In the genomic region with DNA sequence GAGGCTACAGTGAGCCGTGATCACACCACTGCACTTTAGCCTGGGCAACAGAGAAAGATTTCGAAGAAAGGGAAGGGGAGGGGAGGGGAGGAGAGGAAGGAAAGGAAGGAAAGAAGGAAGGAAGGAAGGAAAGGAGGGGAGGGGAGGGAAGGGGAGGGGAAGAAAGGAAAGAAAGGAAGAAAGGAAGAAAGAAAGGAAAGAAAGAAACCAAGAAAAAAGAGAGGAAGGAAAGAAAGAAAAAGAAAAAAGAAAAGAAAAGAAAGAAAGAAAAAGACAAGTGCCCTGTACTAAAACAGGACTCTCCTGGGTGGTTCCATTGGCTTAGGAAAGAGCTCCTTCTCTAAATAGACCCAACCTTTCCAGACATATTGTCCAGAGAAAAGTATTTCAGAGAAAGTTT, we compare ENCODE assay signal across 35 cellular contexts.
"Had no signal": no experiment of that assay in that cellular context is flagged by ENCODE, and none has a peak within 500 bp of the region (broad histone marks: within the 10 kb centered on the region; RNA-seq: fewer than 3 reads in every experiment).

No MANE protein-coding gene starts in this region.

- H3K9me3 Mint-ChIP-seq: activated CD4-positive, alpha-beta T cell treated with anti-CD3 and anti-CD28 coated beads, Interleukin-2, amount 10 ng/mL, durations not matched to agents 7 days and 5 days; activated CD8-positive, alpha-beta T cell treated with anti-CD3 and anti-CD28 coated beads for 36 hours; activated naive CD4-positive, alpha-beta T cell treated with anti-CD3 and anti-CD28 coated beads, Interleukin-2, amount 10 ng/mL, durations not matched to agents 7 days and 5 days; activated naive CD4-positive, alpha-beta T cell treated with anti-CD3 and anti-CD28 coated beads, Interleukin-2, amount 50 U/mL, for 24 hours; activated naive CD8-positive, alpha-beta T cell treated with anti-CD3 and anti-CD28 coated beads, Interleukin-2, amount 10 ng/mL, durations not matched to agents 7 days and 5 days; activated naive CD8-positive, alpha-beta T cell treated with anti-CD3 and anti-CD28 coated beads, Interleukin-2, amount 50 U/mL, for 24 hours; activated T-cell treated with anti-CD3 and anti-CD28 coated beads, Interleukin-2, amount 50 U/mL, for 4 hours; activated T-cell treated with anti-CD3 and anti-CD28 coated beads, Interleukin-2, amount 50 U/mL, for 72 hours; activated T-helper 1 cell treated with anti-CD3 and anti-CD28 coated beads, Interleukin-12 subunit alpha, Interleukin-12 subunit beta, Interleukin-2, Interleukin-4 antibody, amounts not matched to agents 30 ng/mL and 10 ng/mL and 1 ng/mL, durations not matched to agents 14 hours and 24 hours and 36 hours; activated T-helper 2 cell treated with anti-CD3 and anti-CD28 coated beads, Interferon-gamma antibody, Interleukin-2, Interleukin-4, amounts not matched to agents 10 μg/mL and 5 μg/mL and 100 μg/mL, durations not matched to agents 14 hours and 24 hours and 36 hours; T-helper 1 cell treated with Interleukin-12 subunit alpha and Interleukin-12 subunit beta and Interleukin-4 antibody, amounts not matched to agents 30 μg/mL and 1 μg/mL, for 36 hours; T-helper 2 cell treated with Interferon-gamma antibody and Interleukin-4, amounts not matched to agents 5 μg/mL and 100 μg/mL, for 36 hours had no signal

- H3K27me3 ChIP-seq: ascending aorta, cardiac muscle cell had no signal

- H3K36me3 ChIP-seq: ascending aorta, cardiac muscle cell had no signal

- H3K4me3 ChIP-seq: ascending aorta, cardiac muscle cell had no signal

- H3K27ac ChIP-seq: ascending aorta, cardiac muscle cell, VCaP had no signal

- H3K27ac Mint-ChIP-seq: activated CD4-positive, alpha-beta T cell treated with anti-CD3 and anti-CD28 coated beads for 36 hours; activated CD4-positive, alpha-beta T cell treated with anti-CD3 and anti-CD28 coated beads, Interleukin-2, amount 10 ng/mL, durations not matched to agents 7 days and 5 days; activated CD8-positive, alpha-beta T cell treated with anti-CD3 and anti-CD28 coated beads for 36 hours; activated naive CD4-positive, alpha-beta T cell treated with anti-CD3 and anti-CD28 coated beads, Interleukin-2, amount 10 ng/mL, durations not matched to agents 7 days and 5 days; activated naive CD4-positive, alpha-beta T cell treated with anti-CD3 and anti-CD28 coated beads, Interleukin-2, amount 50 U/mL, for 24 hours; activated naive CD8-positive, alpha-beta T cell; activated naive CD8-positive, alpha-beta T cell treated with anti-CD3 and anti-CD28 coated beads, Interleukin-2, amount 10 ng/mL, durations not matched to agents 7 days and 5 days; activated naive CD8-positive, alpha-beta T cell treated with anti-CD3 and anti-CD28 coated beads, Interleukin-2, amount 50 U/mL, for 24 hours; activated T-cell treated with anti-CD3 and anti-CD28 coated beads, Interleukin-2, amount 50 U/mL, for 72 hours; activated T-helper 1 cell treated with anti-CD3 and anti-CD28 coated beads, Interleukin-12 subunit alpha, Interleukin-12 subunit beta, Interleukin-2, Interleukin-4 antibody, amounts not matched to agents 30 ng/mL and 10 ng/mL and 1 ng/mL, durations not matched to agents 14 hours and 24 hours and 36 hours; activated T-helper 2 cell treated with anti-CD3 and anti-CD28 coated beads, Interferon-gamma antibody, Interleukin-2, Interleukin-4, amounts not matched to agents 10 μg/mL and 5 μg/mL and 100 μg/mL, durations not matched to agents 14 hours and 24 hours and 36 hours; brain; T-helper 1 cell treated with Interleukin-12 subunit alpha and Interleukin-12 subunit beta and Interleukin-4 antibody, amounts not matched to agents 30 μg/mL and 1 μg/mL, for 36 hours; T-helper 2 cell treated with Interferon-gamma antibody and Interleukin-4, amounts not matched to agents 5 μg/mL and 100 μg/mL, for 36 hours had no signal

- H3K4me1 ChIP-seq: ascending aorta had no signal

- H3K9me3 ChIP-seq: ascending aorta had no signal

- DNase-seq: activated CD4-positive, alpha-beta T cell treated with anti-CD3 and anti-CD28 coated beads for 1 hour; activated CD4-positive, alpha-beta T cell treated with anti-CD3 and anti-CD28 coated beads for 36 hours; activated CD4-positive, alpha-beta T cell treated with anti-CD3 and anti-CD28 coated beads for 48 hours; activated CD4-positive, alpha-beta T cell treated with anti-CD3 and anti-CD28 coated beads, Interleukin-2, amount 10 ng/mL, durations not matched to agents 7 days and 5 days; activated CD4-positive, alpha-beta T cell treated with anti-CD3 and anti-CD28 coated beads, Interleukin-2, amount 50 U/mL, for 48 hours; activated CD4-positive, CD25-positive, alpha-beta regulatory T cell; activated CD8-positive, alpha-beta memory T cell treated with anti-CD3 and anti-CD28 coated beads, Interleukin-2, amount 50 U/mL, for 4 hours; activated CD8-positive, alpha-beta T cell treated with anti-CD3 and anti-CD28 coated beads for 36 hours; activated effector memory CD4-positive, alpha-beta T cell treated with Interleukin-2 at 50 U/mL for 16 hours; activated gamma-delta T cell; activated naive CD4-positive, alpha-beta T cell treated with anti-CD3 and anti-CD28 coated beads, Interleukin-2, amount 10 ng/mL, durations not matched to agents 7 days and 5 days; activated naive CD4-positive, alpha-beta T cell treated with Interleukin-2 at 50 U/mL for 16 hours; activated naive CD8-positive, alpha-beta T cell treated with anti-CD3 and anti-CD28 coated beads, Interleukin-2, amount 10 ng/mL, durations not matched to agents 7 days and 5 days; activated naive CD8-positive, alpha-beta T cell treated with anti-CD3 and anti-CD28 coated beads, Interleukin-2, amount 50 U/mL, for 24 hours; activated T-cell treated with anti-CD3 and anti-CD28 coated beads for 4 hours; activated T-cell treated with anti-CD3 and anti-CD28 coated beads, Interleukin-2, amount 50 U/mL, for 1 hour; activated T-cell treated with anti-CD3 and anti-CD28 coated beads, Interleukin-2, amount 50 U/mL, for 4 hours; activated T-cell treated with anti-CD3 and anti-CD28 coated beads, Interleukin-2, amount 50 U/mL, for 72 hours; amygdala; anterior cingulate cortex; central memory CD4-positive, alpha-beta T cell; T-helper 1 cell; T-helper 2 cell; T-helper 9 cell had no signal

- H3K27me3 Mint-ChIP-seq: activated CD8-positive, alpha-beta T cell treated with anti-CD3 and anti-CD28 coated beads for 36 hours had no signal

- H3K36me3 Mint-ChIP-seq: activated naive CD4-positive, alpha-beta T cell treated with anti-CD3 and anti-CD28 coated beads, Interleukin-2, amount 10 ng/mL, durations not matched to agents 7 days and 5 days; activated naive CD4-positive, alpha-beta T cell treated with anti-CD3 and anti-CD28 coated beads, Interleukin-2, amount 50 U/mL, for 24 hours; activated naive CD8-positive, alpha-beta T cell; activated naive CD8-positive, alpha-beta T cell treated with anti-CD3 and anti-CD28 coated beads, Interleukin-2, amount 10 ng/mL, durations not matched to agents 7 days and 5 days; brain had no signal

- ATAC-seq: activated CD4-positive, alpha-beta T cell treated with anti-CD3 and anti-CD28 coated beads for 36 hours; activated CD4-positive, CD25-positive, alpha-beta regulatory T cell treated with anti-CD3 and anti-CD28 coated beads, Interleukin-2, amount 50 U/mL, for 24 hours; activated CD8-positive, alpha-beta T cell treated with anti-CD3 and anti-CD28 coated beads for 36 hours; activated naive CD8-positive, alpha-beta T cell treated with anti-CD3 and anti-CD28 coated beads, Interleukin-2, amount 50 U/mL, for 24 hours; activated T-cell treated with anti-CD3 and anti-CD28 coated beads, Interleukin-2, amount 50 U/mL, for 4 hours; activated T-cell treated with anti-CD3 and anti-CD28 coated beads, Interleukin-2, amount 50 U/mL, for 72 hours had no signal

- H3K4me3 Mint-ChIP-seq: activated CD4-positive, alpha-beta T cell treated with anti-CD3 and anti-CD28 coated beads for 36 hours; activated CD4-positive, alpha-beta T cell treated with anti-CD3 and anti-CD28 coated beads, Interleukin-2, amount 10 ng/mL, durations not matched to agents 7 days and 5 days; activated CD8-positive, alpha-beta T cell treated with anti-CD3 and anti-CD28 coated beads for 36 hours; activated naive CD4-positive, alpha-beta T cell treated with anti-CD3 and anti-CD28 coated beads, Interleukin-2, amount 10 ng/mL, durations not matched to agents 7 days and 5 days; activated naive CD4-positive, alpha-beta T cell treated with anti-CD3 and anti-CD28 coated beads, Interleukin-2, amount 50 U/mL, for 24 hours; activated naive CD8-positive, alpha-beta T cell; activated naive CD8-positive, alpha-beta T cell treated with anti-CD3 and anti-CD28 coated beads, Interleukin-2, amount 10 ng/mL, durations not matched to agents 7 days and 5 days; activated naive CD8-positive, alpha-beta T cell treated with anti-CD3 and anti-CD28 coated beads, Interleukin-2, amount 50 U/mL, for 24 hours; activated T-cell treated with anti-CD3 and anti-CD28 coated beads, Interleukin-2, amount 50 U/mL, for 4 hours; activated T-cell treated with anti-CD3 and anti-CD28 coated beads, Interleukin-2, amount 50 U/mL, for 72 hours; activated T-helper 1 cell treated with anti-CD3 and anti-CD28 coated beads, Interleukin-12 subunit alpha, Interleukin-12 subunit beta, Interleukin-2, Interleukin-4 antibody, amounts not matched to agents 30 ng/mL and 10 ng/mL and 1 ng/mL, durations not matched to agents 14 hours and 24 hours and 36 hours; brain; T-helper 1 cell treated with Interleukin-12 subunit alpha and Interleukin-12 subunit beta and Interleukin-4 antibody, amounts not matched to agents 30 μg/mL and 1 μg/mL, for 36 hours; T-helper 2 cell treated with Interferon-gamma antibody and Interleukin-4, amounts not matched to agents 5 μg/mL and 100 μg/mL, for 36 hours had no signal

- H3K4me1 Mint-ChIP-seq: activated CD4-positive, alpha-beta T cell treated with anti-CD3 and anti-CD28 coated beads for 36 hours; activated CD4-positive, alpha-beta T cell treated with anti-CD3 and anti-CD28 coated beads, Interleukin-2, amount 10 ng/mL, durations not matched to agents 7 days and 5 days; activated naive CD4-positive, alpha-beta T cell treated with anti-CD3 and anti-CD28 coated beads, Interleukin-2, amount 10 ng/mL, durations not matched to agents 7 days and 5 days; activated naive CD4-positive, alpha-beta T cell treated with anti-CD3 and anti-CD28 coated beads, Interleukin-2, amount 50 U/mL, for 24 hours; activated naive CD8-positive, alpha-beta T cell treated with anti-CD3 and anti-CD28 coated beads, Interleukin-2, amount 10 ng/mL, durations not matched to agents 7 days and 5 days; activated naive CD8-positive, alpha-beta T cell treated with anti-CD3 and anti-CD28 coated beads, Interleukin-2, amount 50 U/mL, for 24 hours had no signal
